1 cellular context compared by ENCODE assay signal in genomic region chr7:1646957-1647891, GRCh38.
TF ChIP-seq lines count a peak whose summit lies in the region.

No MANE protein-coding gene starts in this region.

TF ChIP-seq in SK-N-SH treated with all-trans-retinoic acid at 6 μM for 48 hours, 23 proteins besides CTCF, POLR2A, EP300 and RAD21 (continued from another document):
- TF ChIP-seq, protein P1, sequence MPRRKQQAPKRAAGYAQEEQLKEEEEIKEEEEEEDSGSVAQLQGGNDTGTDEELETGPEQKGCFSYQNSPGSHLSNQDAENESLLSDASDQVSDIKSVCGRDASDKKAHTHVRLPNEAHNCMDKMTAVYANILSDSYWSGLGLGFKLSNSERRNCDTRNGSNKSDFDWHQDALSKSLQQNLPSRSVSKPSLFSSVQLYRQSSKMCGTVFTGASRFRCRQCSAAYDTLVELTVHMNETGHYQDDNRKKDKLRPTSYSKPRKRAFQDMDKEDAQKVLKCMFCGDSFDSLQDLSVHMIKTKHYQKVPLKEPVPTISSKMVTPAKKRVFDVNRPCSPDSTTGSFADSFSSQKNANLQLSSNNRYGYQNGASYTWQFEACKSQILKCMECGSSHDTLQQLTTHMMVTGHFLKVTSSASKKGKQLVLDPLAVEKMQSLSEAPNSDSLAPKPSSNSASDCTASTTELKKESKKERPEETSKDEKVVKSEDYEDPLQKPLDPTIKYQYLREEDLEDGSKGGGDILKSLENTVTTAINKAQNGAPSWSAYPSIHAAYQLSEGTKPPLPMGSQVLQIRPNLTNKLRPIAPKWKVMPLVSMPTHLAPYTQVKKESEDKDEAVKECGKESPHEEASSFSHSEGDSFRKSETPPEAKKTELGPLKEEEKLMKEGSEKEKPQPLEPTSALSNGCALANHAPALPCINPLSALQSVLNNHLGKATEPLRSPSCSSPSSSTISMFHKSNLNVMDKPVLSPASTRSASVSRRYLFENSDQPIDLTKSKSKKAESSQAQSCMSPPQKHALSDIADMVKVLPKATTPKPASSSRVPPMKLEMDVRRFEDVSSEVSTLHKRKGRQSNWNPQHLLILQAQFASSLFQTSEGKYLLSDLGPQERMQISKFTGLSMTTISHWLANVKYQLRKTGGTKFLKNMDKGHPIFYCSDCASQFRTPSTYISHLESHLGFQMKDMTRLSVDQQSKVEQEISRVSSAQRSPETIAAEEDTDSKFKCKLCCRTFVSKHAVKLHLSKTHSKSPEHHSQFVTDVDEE (CRISPR knock-in tag; IDR thresholded peaks at IDR 0.05), result no peak
- no peak for TF ChIP-seq ZNF70 (CRISPR knock-in tag; IDR thresholded peaks at IDR 0.05)
